Comparison of ENCODE assay signal across 10 cellular contexts in genomic region chr2:105803337-105803736, GRCh38. TPM values are rescaled to one million over a fixed set of nuclear protein-coding genes. Genes with fewer than 3 reads are reported as not detected.
A peak's percentile ranks its signal among the peaks of the same experiment; 100 is the strongest.
DNase-seq lines count a peak whose midpoint lies in the region; ATAC-seq, FAIRE-seq and TF ChIP-seq lines count a peak whose summit lies in the region.
"Had no signal": no experiment of that assay in that cellular context is flagged by ENCODE, and none has a peak within 500 bp of the region (broad histone marks: within the 10 kb centered on the region; RNA-seq: fewer than 3 reads in every experiment).

No MANE protein-coding gene starts in this region.

- no peak overlapping the region for H2BK12ac ChIP-seq in H9 (ENCODE audit: insufficient read length, low read depth, low read length)

- H3K18ac ChIP-seq in H9 (ENCODE audit: insufficient read length, low read depth, low read length): no peak overlapping the region

- H3K23me2 ChIP-seq in H9 (ENCODE audit: insufficient read length, low read depth, low read length, poor library complexity, severe bottlenecking): no peaks in the 10 kb centered on the region

- H3K27me3 ChIP-seq in small intestine (ENCODE audit: control insufficient read depth in 2 of 2, insufficient read depth in 2 of 2, low read length in 2 of 2): no peaks in the 10 kb centered on the region
- no peaks in the 10 kb centered on the region for H3K27me3 ChIP-seq in right cardiac atrium (ENCODE audit: control insufficient read depth, insufficient read depth)
- H3K27me3 ChIP-seq in H9 (ENCODE audit: insufficient read depth, low read length): no peaks in the 10 kb centered on the region
- no peaks in the 10 kb centered on the region for H3K27me3 ChIP-seq in BE2C

- peak overlapping the region; percentile 82 for H3K27ac Mint-ChIP-seq in activated CD8-positive, alpha-beta memory T cell treated with anti-CD3 and anti-CD28 coated beads, Interleukin-2, amount 10 ng/mL, durations not matched to agents 7 days and 5 days
- peak overlapping the region; percentile 98 for H3K27ac Mint-ChIP-seq in activated CD4-positive, alpha-beta memory T cell treated with anti-CD3 and anti-CD28 coated beads, Interleukin-2, amount 10 ng/mL, durations not matched to agents 7 days and 5 days
- H3K27ac Mint-ChIP-seq in H9: no peak overlapping the region

- H4K20me1 ChIP-seq in H9 (ENCODE audit: control insufficient read depth, insufficient read depth, insufficient read length): no peaks in the 10 kb centered on the region

- 40 to 67% (median 45%) methylated on average over 3 of the region's 3 CpGs for WGBS in small intestine, 3 donors
- WGBS in right cardiac atrium: 89% methylated on average over 3 of the region's 3 CpGs
- WGBS in H9 (ENCODE audit: extremely low coverage, insufficient read length, low lambda C conversion rate): no CpG with 5 or more reads among the region's 3 CpGs

- intact Hi-C loops in right cardiac atrium (cut with DNase I): no loop called here

- H4K91ac ChIP-seq in H9 (ENCODE audit: insufficient read length, low read depth, low read length): no peak overlapping the region

- peaks cover 10% of the 10 kb centered on the region for H3K79me1 ChIP-seq in H9 (ENCODE audit: insufficient read depth, low read depth, low read length, poor library complexity, severe bottlenecking)

- no peak overlapping the region for H2BK5ac ChIP-seq in H9 (ENCODE audit: insufficient read length, low read length)

- H3K4me1 Mint-ChIP-seq in activated CD8-positive, alpha-beta memory T cell treated with anti-CD3 and anti-CD28 coated beads, Interleukin-2, amount 10 ng/mL, durations not matched to agents 7 days and 5 days: peaks cover 88% of the 10 kb centered on the region
- peaks cover 90% of the 10 kb centered on the region for H3K4me1 Mint-ChIP-seq in activated CD4-positive, alpha-beta memory T cell treated with anti-CD3 and anti-CD28 coated beads, Interleukin-2, amount 10 ng/mL, durations not matched to agents 7 days and 5 days
- H3K4me1 Mint-ChIP-seq in H9: peaks cover 33 to 53% of the 10 kb centered on the region in 2 experiments

- H3K36me3 ChIP-seq in small intestine (ENCODE audit: control insufficient read depth in 2 of 2, insufficient read depth in 2 of 2, low read length in 2 of 2) (no peaks in the 10 kb centered on the region), BE2C (no peaks in the 10 kb centered on the region)

- H3K56ac ChIP-seq in H9 (ENCODE audit: insufficient read length, low read depth, low read length): no peak overlapping the region

- CTCF ChIA-PET in activated CD8-positive, alpha-beta memory T cell treated with anti-CD3 and anti-CD28 coated beads, Interleukin-2, amount 10 ng/mL, durations not matched to agents 7 days and 5 days (lab: Charles Lee): interaction anchor here (1.1 to 3.0 kb wide), 6 partner anchors 9 to 228 kb away, joined by 3 to 14 read pairs (median 4); no protein-coding TSS in a partner anchor
- CTCF ChIA-PET in activated CD4-positive, alpha-beta memory T cell treated with anti-CD3 and anti-CD28 coated beads, Interleukin-2, amount 10 ng/mL, durations not matched to agents 7 days and 5 days (lab: Charles Lee): interaction anchor here (2.3 kb wide), 1 partner anchor 16 kb away, joined by 9 read pairs; no protein-coding TSS in a partner anchor

- no peaks in the 10 kb centered on the region for H3K9me3 Mint-ChIP-seq in activated CD8-positive, alpha-beta memory T cell treated with anti-CD3 and anti-CD28 coated beads, Interleukin-2, amount 10 ng/mL, durations not matched to agents 7 days and 5 days (ENCODE audit: low read depth)
- H3K9me3 Mint-ChIP-seq in activated CD4-positive, alpha-beta memory T cell treated with anti-CD3 and anti-CD28 coated beads, Interleukin-2, amount 10 ng/mL, durations not matched to agents 7 days and 5 days: no peaks in the 10 kb centered on the region
- no peaks in the 10 kb centered on the region; a peak in 1 of 5 replicates for H3K9me3 Mint-ChIP-seq in H9

- H2BK20ac ChIP-seq in H9 (ENCODE audit: low read depth, low read length, poor library complexity, severe bottlenecking): no peak overlapping the region

- FAIRE-seq in small intestine (lab: Jason Lieb, UNC): no peak
- FAIRE-seq: RCC 7860 had no signal

- H3K4me3 Mint-ChIP-seq in activated CD8-positive, alpha-beta memory T cell treated with anti-CD3 and anti-CD28 coated beads, Interleukin-2, amount 10 ng/mL, durations not matched to agents 7 days and 5 days: peak overlapping the region; percentile 4
- H3K4me3 Mint-ChIP-seq in activated CD4-positive, alpha-beta memory T cell treated with anti-CD3 and anti-CD28 coated beads, Interleukin-2, amount 10 ng/mL, durations not matched to agents 7 days and 5 days: no peak overlapping the region
- no peak overlapping the region for H3K4me3 Mint-ChIP-seq in H9

- H3K4me2 ChIP-seq in H9 (ENCODE audit: insufficient read depth, insufficient read length, low read length): no peak overlapping the region

- H2BK15ac ChIP-seq in H9 (ENCODE audit: low read depth, low read length): no peak overlapping the region

- no peak overlapping the region for H3K9ac ChIP-seq in H9 (ENCODE audit: extremely low read depth, insufficient read length, low read length)

- no peak overlapping the region for H3K4ac ChIP-seq in H9 (ENCODE audit: low read depth, low read length)

- TF ChIP-seq CTCF in H9 (conservative IDR thresholded peaks at IDR 0.05) (no peak), BE2C (IDR thresholded peaks at IDR 0.05; ENCODE audit: low read depth, low read length) (no peak)

- no peak overlapping the region for H4K5ac ChIP-seq in H9 (ENCODE audit: insufficient read length, low read depth, low read length)

- peak; percentile 62 for DNase-seq in activated CD8-positive, alpha-beta memory T cell treated with anti-CD3 and anti-CD28 coated beads, Interleukin-2, amount 10 ng/mL, durations not matched to agents 7 days and 5 days
- DNase-seq in activated CD8-positive, alpha-beta memory T cell treated with anti-CD3 and anti-CD28 coated beads for 24 hours: no peak
- no peak for DNase-seq in activated CD4-positive, alpha-beta memory T cell treated with anti-CD3 and anti-CD28 coated beads, Interleukin-2, amount 10 ng/mL, durations not matched to agents 7 days and 5 days
- peak; percentile 78 for DNase-seq in small intestine
- no peak for DNase-seq in right cardiac atrium
- no peak for DNase-seq in H9
- no peak for DNase-seq in BE2C
- DNase-seq: NCI-H2029 had no signal

- no peak overlapping the region for H2AFZ ChIP-seq in H9 (ENCODE audit: low read length)

- peak; percentile 34 for ATAC-seq in activated CD8-positive, alpha-beta memory T cell treated with anti-CD3 and anti-CD28 coated beads, Interleukin-2, amount 10 ng/mL, durations not matched to agents 7 days and 5 days
- ATAC-seq in HG02870 (IDR thresholded peaks at IDR 0.05; ENCODE audit: unreplicated experiment): peak; percentile 31
- ATAC-seq in right cardiac atrium: no peak

- no peak overlapping the region for H3T11ph ChIP-seq in H9 (ENCODE audit: low read length)

- H3K27ac ChIP-seq in small intestine (ENCODE audit: low read depth in 1 of 2, low read length in 1 of 2) (peak overlapping the region in 1 of 2 donors; percentile 22), right cardiac atrium (ENCODE audit: low read length) (no peak overlapping the region), H9 (ENCODE audit: insufficient read length, low read depth, low read length) (no peak overlapping the region)

- H3K14ac ChIP-seq in H9 (ENCODE audit: insufficient read depth, low read length): no peak overlapping the region

- no peak overlapping the region for H2AK5ac ChIP-seq in H9 (ENCODE audit: insufficient read length, low read length)

- H3K23ac ChIP-seq in H9 (ENCODE audit: insufficient read length, low read depth, low read length): no peak overlapping the region

- H2BK120ac ChIP-seq in H9 (ENCODE audit: low read depth, low read length, poor library complexity, severe bottlenecking): no peak overlapping the region

- H3K9me3 ChIP-seq in small intestine (ENCODE audit: control insufficient read depth, low read depth) (no peaks in the 10 kb centered on the region), right cardiac atrium (ENCODE audit: control insufficient read depth, low read length) (no peaks in the 10 kb centered on the region), H9 (ENCODE audit: control insufficient read depth, low read depth, low read length) (no peaks in the 10 kb centered on the region), BE2C (no peaks in the 10 kb centered on the region)

- peaks cover 40% of the 10 kb centered on the region for H3K36me3 Mint-ChIP-seq in activated CD8-positive, alpha-beta memory T cell treated with anti-CD3 and anti-CD28 coated beads, Interleukin-2, amount 10 ng/mL, durations not matched to agents 7 days and 5 days
- H3K36me3 Mint-ChIP-seq in activated CD4-positive, alpha-beta memory T cell treated with anti-CD3 and anti-CD28 coated beads, Interleukin-2, amount 10 ng/mL, durations not matched to agents 7 days and 5 days (ENCODE audit: low read depth): peaks cover 58% of the 10 kb centered on the region
- peaks cover 7 to 15% (median 8%) of the 10 kb centered on the region in 3 experiments; a peak in 5 of 7 replicates for H3K36me3 Mint-ChIP-seq in H9 (ENCODE audit: insufficient read depth in 1 of 3, low read depth in 3 of 3)

- H3K4me1 ChIP-seq in small intestine (ENCODE audit: control insufficient read depth in 2 of 2, insufficient read depth in 1 of 2, low read depth in 1 of 2, low read length in 1 of 2) (peaks cover 14 to 30% of the 10 kb centered on the region in 2 donors), right cardiac atrium (ENCODE audit: control insufficient read depth, insufficient read depth, low read length) (peaks cover 11% of the 10 kb centered on the region), H9 (ENCODE audit: insufficient read depth, low read length) (peaks cover 2% of the 10 kb centered on the region; the same call in 1 of the 2 replicates), BE2C (no peaks in the 10 kb centered on the region)

- POLR2A ChIA-PET in activated CD4-positive, alpha-beta memory T cell treated with anti-CD3 and anti-CD28 coated beads, Interleukin-2, amount 10 ng/mL, durations not matched to agents 7 days and 5 days (lab: Charles Lee): interaction anchor here (1.0 to 10.7 kb wide), 12 partner anchors 8 to 65 kb away, joined by 3 to 105 read pairs (median 4); no protein-coding TSS in a partner anchor

- H3K4me3 ChIP-seq in small intestine (ENCODE audit: low read depth in 1 of 2, low read length in 2 of 2) (no peak overlapping the region), right cardiac atrium (ENCODE audit: low read length) (no peak overlapping the region), BE2C (ENCODE audit: low read depth, low read length) (no peak overlapping the region)

- peaks cover 27% of the 10 kb centered on the region for H3K79me2 ChIP-seq in H9 (ENCODE audit: insufficient read depth, low read length)

- no peaks in the 10 kb centered on the region for H3K27me3 Mint-ChIP-seq in activated CD8-positive, alpha-beta memory T cell treated with anti-CD3 and anti-CD28 coated beads, Interleukin-2, amount 10 ng/mL, durations not matched to agents 7 days and 5 days
- no peaks in the 10 kb centered on the region for H3K27me3 Mint-ChIP-seq in activated CD4-positive, alpha-beta memory T cell treated with anti-CD3 and anti-CD28 coated beads, Interleukin-2, amount 10 ng/mL, durations not matched to agents 7 days and 5 days
- H3K27me3 Mint-ChIP-seq in H9 (ENCODE audit: low read depth): no peaks in the 10 kb centered on the region

- H4K8ac ChIP-seq in H9 (replicated peaks; ENCODE audit: insufficient read length, low read depth, low read length): no peak overlapping the region

RNA-seq across cellular contexts. Expression of gene NCK2, which starts 58.6 kb away (rescaled TPM):
- 10 to 100 TPM; 51.6 to 54.1 TPM for total RNA-seq in activated CD8-positive, alpha-beta memory T cell treated with anti-CD3 and anti-CD28 coated beads, Interleukin-2, amount 10 ng/mL, durations not matched to agents 7 days and 5 days
- total RNA-seq in activated CD4-positive, alpha-beta memory T cell treated with anti-CD3 and anti-CD28 coated beads, Interleukin-2, amount 10 ng/mL, durations not matched to agents 7 days and 5 days: 10 to 100 TPM; 70.8 to 75.9 TPM
- polyA plus RNA-seq in small intestine (100 to 1,000 TPM in 2 of 3 donors, 10 to 100 TPM in 1; 59.6 to 124 (median 103) TPM), right cardiac atrium (30.9 TPM)
- total RNA-seq in right cardiac atrium (10 to 100 TPM; 29.9 to 39.5 (median 32.1) TPM), H9 (2021) (49.2 and 51.0 TPM in 2 replicates)
- polyA plus RNA-seq in BE2C (2012; ENCODE audit: insufficient read depth, insufficient read length, low read depth): 25.0 TPM

Comparison
In these comparisons a context has a peak if more than half of its experiments do, and no peak if none do; other contexts are left out.
1. DNase-seq: peak in activated CD8-positive, alpha-beta memory T cell treated with anti-CD3 and anti-CD28 coated beads, Interleukin-2, amount 10 ng/mL, durations not matched to agents 7 days and 5 days (single experiment) and small intestine (single experiment); none in activated CD8-positive, alpha-beta memory T cell treated with anti-CD3 and anti-CD28 coated beads for 24 hours (single experiment), activated CD4-positive, alpha-beta memory T cell treated with anti-CD3 and anti-CD28 coated beads, Interleukin-2, amount 10 ng/mL, durations not matched to agents 7 days and 5 days (single experiment), right cardiac atrium (0 of 3), H9 (single experiment) and BE2C (single experiment).
2. ATAC-seq: peak in activated CD8-positive, alpha-beta memory T cell treated with anti-CD3 and anti-CD28 coated beads, Interleukin-2, amount 10 ng/mL, durations not matched to agents 7 days and 5 days (single experiment) and HG02870 (single experiment); none in right cardiac atrium (0 of 2).
3. H3K27ac Mint-ChIP-seq: peak in activated CD8-positive, alpha-beta memory T cell treated with anti-CD3 and anti-CD28 coated beads, Interleukin-2, amount 10 ng/mL, durations not matched to agents 7 days and 5 days (single experiment) and activated CD4-positive, alpha-beta memory T cell treated with anti-CD3 and anti-CD28 coated beads, Interleukin-2, amount 10 ng/mL, durations not matched to agents 7 days and 5 days (single experiment); none in H9 (0 of 3).